ENCODE assay signal across 42 cellular contexts in the genomic region with DNA sequence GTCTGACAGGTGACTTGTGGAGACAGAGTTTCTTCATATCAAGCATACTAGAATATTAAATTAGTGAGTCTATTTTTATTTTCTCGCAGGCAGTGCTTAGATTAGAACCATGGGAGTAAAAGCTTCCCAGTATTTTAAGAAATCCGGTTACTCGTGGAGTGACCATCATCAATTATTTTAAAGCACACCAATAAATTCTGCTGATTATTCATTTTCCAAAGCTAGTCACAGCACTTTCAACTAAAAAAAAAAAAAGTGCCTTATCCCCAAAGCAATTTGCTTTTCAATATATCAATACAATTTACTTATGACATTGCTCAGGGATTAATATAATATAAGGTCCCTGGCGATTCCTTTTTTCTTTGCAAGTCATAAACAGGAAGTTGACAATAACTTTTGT. TPM values are rescaled to one million over a fixed set of nuclear protein-coding genes. Genes with fewer than 3 reads are reported as not detected.
"Had no signal": no experiment of that assay in that cellular context is flagged by ENCODE, and none has a peak within 500 bp of the region (broad histone marks: within the 10 kb centered on the region; RNA-seq: fewer than 3 reads in every experiment).

No MANE protein-coding gene starts in this region.

- H3K9me3 ChIP-seq: adrenal gland, ascending aorta, body of pancreas, breast epithelium had no signal

- H3K36me3 ChIP-seq: adrenal gland, ascending aorta, brain microvascular endothelial cell, breast epithelium, cardiac muscle cell had no signal

- H3K27ac ChIP-seq: adrenal gland, ascending aorta, body of pancreas, brain microvascular endothelial cell, breast epithelium, cardiac muscle cell had no signal

- ATAC-seq: activated naive CD4-positive, alpha-beta T cell treated with anti-CD3 and anti-CD28 coated beads, Interleukin-2, amount 50 U/mL, for 72 hours; activated naive CD8-positive, alpha-beta T cell treated with anti-CD3 and anti-CD28 coated beads, Interleukin-2, amount 50 U/mL, for 24 hours; activated T-cell treated with anti-CD3 and anti-CD28 coated beads, Interleukin-2, amount 50 U/mL, for 4 hours; activated T-cell treated with anti-CD3 and anti-CD28 coated beads, Interleukin-2, amount 50 U/mL, for 72 hours; activated T-helper 17 cell treated with anti-CD3 and anti-CD28 coated beads, Interleukin-2, amount 50 U/mL, for 72 hours; body of pancreas had no signal

- H3K27ac Mint-ChIP-seq: activated naive CD4-positive, alpha-beta T cell treated with anti-CD3 and anti-CD28 coated beads for 36 hours; activated naive CD4-positive, alpha-beta T cell treated with anti-CD3 and anti-CD28 coated beads, Interleukin-2, amount 10 ng/mL, durations not matched to agents 7 days and 5 days; activated naive CD4-positive, alpha-beta T cell treated with anti-CD3 and anti-CD28 coated beads, Interleukin-2, amount 50 U/mL, for 24 hours; activated naive CD4-positive, alpha-beta T cell treated with anti-CD3 and anti-CD28 coated beads, Interleukin-2, amount 50 U/mL, for 72 hours; activated naive CD8-positive, alpha-beta T cell; activated naive CD8-positive, alpha-beta T cell treated with anti-CD3 and anti-CD28 coated beads for 36 hours; activated naive CD8-positive, alpha-beta T cell treated with anti-CD3 and anti-CD28 coated beads, Interleukin-2, amount 10 ng/mL, durations not matched to agents 7 days and 5 days; activated naive CD8-positive, alpha-beta T cell treated with anti-CD3 and anti-CD28 coated beads, Interleukin-2, amount 50 U/mL, for 24 hours; activated T-cell treated with anti-CD3 and anti-CD28 coated beads, Interleukin-2, amount 50 U/mL, for 24 hours; activated T-cell treated with anti-CD3 and anti-CD28 coated beads, Interleukin-2, amount 50 U/mL, for 72 hours; activated T-helper 1 cell treated with anti-CD3 and anti-CD28 coated beads, Interleukin-12 subunit alpha, Interleukin-12 subunit beta, Interleukin-2, Interleukin-4 antibody, amounts not matched to agents 30 ng/mL and 10 ng/mL and 1 ng/mL, durations not matched to agents 14 hours and 24 hours and 36 hours; activated T-helper 17 cell treated with anti-CD3 and anti-CD28 coated beads, Interleukin-2, amount 50 U/mL, for 72 hours; activated T-helper 2 cell treated with anti-CD3 and anti-CD28 coated beads, Interferon-gamma antibody, Interleukin-2, Interleukin-4, amounts not matched to agents 10 μg/mL and 5 μg/mL and 100 μg/mL, durations not matched to agents 14 hours and 24 hours and 36 hours; brain had no signal

- H3K4me3 ChIP-seq: adrenal gland, ascending aorta, body of pancreas, breast epithelium, cardiac muscle cell had no signal

- H3K4me1 ChIP-seq: adrenal gland, ascending aorta, breast epithelium had no signal

- H3K9me3 Mint-ChIP-seq: activated naive CD4-positive, alpha-beta T cell treated with anti-CD3 and anti-CD28 coated beads, Interleukin-2, amount 50 U/mL, for 24 hours; activated naive CD8-positive, alpha-beta T cell treated with anti-CD3 and anti-CD28 coated beads for 36 hours; activated naive CD8-positive, alpha-beta T cell treated with anti-CD3 and anti-CD28 coated beads, Interleukin-2, amount 10 ng/mL, durations not matched to agents 7 days and 5 days; activated T-cell treated with anti-CD3 and anti-CD28 coated beads, Interleukin-2, amount 50 U/mL, for 24 hours; activated T-helper 17 cell treated with anti-CD3 and anti-CD28 coated beads, Interleukin-2, amount 50 U/mL, for 72 hours; activated T-helper 2 cell treated with anti-CD3 and anti-CD28 coated beads, Interferon-gamma antibody, Interleukin-2, Interleukin-4, amounts not matched to agents 10 μg/mL and 5 μg/mL and 100 μg/mL, durations not matched to agents 14 hours and 24 hours and 36 hours; central memory CD8-positive, alpha-beta T cell had no signal

- H3K27me3 ChIP-seq: ascending aorta had no signal

- H3K4me1 Mint-ChIP-seq: activated naive CD8-positive, alpha-beta T cell treated with anti-CD3 and anti-CD28 coated beads, Interleukin-2, amount 50 U/mL, for 24 hours; central memory CD8-positive, alpha-beta T cell had no signal

- DNase-seq: activated effector memory CD4-positive, alpha-beta T cell treated with anti-CD3 and anti-CD28 coated beads, Interleukin-2, amount 50 U/mL, for 16 hours; activated effector memory CD4-positive, alpha-beta T cell treated with Interleukin-2 at 50 U/mL for 16 hours; activated gamma-delta T cell; activated gamma-delta T cell treated with Interleukin-2 at 50 U/mL for 16 hours; activated naive CD4-positive, alpha-beta T cell; activated naive CD4-positive, alpha-beta T cell treated with anti-CD3 and anti-CD28 coated beads for 36 hours; activated naive CD4-positive, alpha-beta T cell treated with anti-CD3 and anti-CD28 coated beads, Interleukin-2, amount 10 ng/mL, durations not matched to agents 7 days and 5 days; activated naive CD4-positive, alpha-beta T cell treated with anti-CD3 and anti-CD28 coated beads, Interleukin-2, amount 50 U/mL, for 16 hours; activated naive CD4-positive, alpha-beta T cell treated with Interleukin-2 at 50 U/mL for 16 hours; activated naive CD8-positive, alpha-beta T cell treated with anti-CD3 and anti-CD28 coated beads for 36 hours; activated naive CD8-positive, alpha-beta T cell treated with anti-CD3 and anti-CD28 coated beads, Interleukin-2, amount 10 ng/mL, durations not matched to agents 7 days and 5 days; activated naive CD8-positive, alpha-beta T cell treated with anti-CD3 and anti-CD28 coated beads, Interleukin-2, amount 50 U/mL, for 24 hours; activated T-cell treated with anti-CD3 and anti-CD28 coated beads, Interleukin-2, amount 50 U/mL, for 24 hours; activated T-cell treated with anti-CD3 and anti-CD28 coated beads, Interleukin-2, amount 50 U/mL, for 4 hours; activated T-cell treated with anti-CD3 and anti-CD28 coated beads, Interleukin-2, amount 50 U/mL, for 48 hours; activated T-cell treated with anti-CD3 and anti-CD28 coated beads, Interleukin-2, amount 50 U/mL, for 72 hours; adrenal gland; amniotic stem cell; amygdala; anterior cingulate cortex; aorta; body of pancreas; brain microvascular endothelial cell; caudate nucleus; central memory CD4-positive, alpha-beta T cell; cerebellar nuclear complex had no signal

- H3K36me3 Mint-ChIP-seq: activated naive CD4-positive, alpha-beta T cell treated with anti-CD3 and anti-CD28 coated beads, Interleukin-2, amount 10 ng/mL, durations not matched to agents 7 days and 5 days; activated naive CD4-positive, alpha-beta T cell treated with anti-CD3 and anti-CD28 coated beads, Interleukin-2, amount 50 U/mL, for 72 hours; activated naive CD8-positive, alpha-beta T cell treated with anti-CD3 and anti-CD28 coated beads for 36 hours; activated naive CD8-positive, alpha-beta T cell treated with anti-CD3 and anti-CD28 coated beads, Interleukin-2, amount 10 ng/mL, durations not matched to agents 7 days and 5 days; brain had no signal

- H3K4me3 Mint-ChIP-seq: activated naive CD4-positive, alpha-beta T cell treated with anti-CD3 and anti-CD28 coated beads for 36 hours; activated naive CD4-positive, alpha-beta T cell treated with anti-CD3 and anti-CD28 coated beads, Interleukin-2, amount 10 ng/mL, durations not matched to agents 7 days and 5 days; activated naive CD4-positive, alpha-beta T cell treated with anti-CD3 and anti-CD28 coated beads, Interleukin-2, amount 50 U/mL, for 24 hours; activated naive CD8-positive, alpha-beta T cell; activated naive CD8-positive, alpha-beta T cell treated with anti-CD3 and anti-CD28 coated beads for 36 hours; activated naive CD8-positive, alpha-beta T cell treated with anti-CD3 and anti-CD28 coated beads, Interleukin-2, amount 10 ng/mL, durations not matched to agents 7 days and 5 days; activated naive CD8-positive, alpha-beta T cell treated with anti-CD3 and anti-CD28 coated beads, Interleukin-2, amount 50 U/mL, for 24 hours; activated T-cell treated with anti-CD3 and anti-CD28 coated beads, Interleukin-2, amount 50 U/mL, for 24 hours; activated T-cell treated with anti-CD3 and anti-CD28 coated beads, Interleukin-2, amount 50 U/mL, for 4 hours; activated T-cell treated with anti-CD3 and anti-CD28 coated beads, Interleukin-2, amount 50 U/mL, for 72 hours; activated T-helper 1 cell treated with anti-CD3 and anti-CD28 coated beads, Interleukin-12 subunit alpha, Interleukin-12 subunit beta, Interleukin-2, Interleukin-4 antibody, amounts not matched to agents 30 ng/mL and 10 ng/mL and 1 ng/mL, durations not matched to agents 14 hours and 24 hours and 36 hours; activated T-helper 17 cell treated with anti-CD3 and anti-CD28 coated beads, Interleukin-2, amount 50 U/mL, for 72 hours; brain; central memory CD8-positive, alpha-beta T cell had no signal

- FAIRE-seq: astrocyte, bronchial epithelial cell had no signal

RNA-seq across cellular contexts. Expression of a gene that starts 26.3 kb away (rescaled TPM):
- total RNA-seq: activated naive CD4-positive, alpha-beta T cell treated with anti-CD3 and anti-CD28 coated beads for 36 hours; activated naive CD8-positive, alpha-beta T cell treated with anti-CD3 and anti-CD28 coated beads, Interleukin-2, amount 10 ng/mL, durations not matched to agents 7 days and 5 days; activated T-cell treated with anti-CD3 and anti-CD28 coated beads, Interleukin-2, amount 50 U/mL, for 4 hours; activated T-helper 1 cell treated with anti-CD3 and anti-CD28 coated beads, Interleukin-12 subunit alpha, Interleukin-12 subunit beta, Interleukin-2, Interleukin-4 antibody, amounts not matched to agents 30 ng/mL and 10 ng/mL and 1 ng/mL, durations not matched to agents 14 hours and 24 hours and 36 hours; activated T-helper 2 cell treated with anti-CD3 and anti-CD28 coated beads, Interferon-gamma antibody, Interleukin-2, Interleukin-4, amounts not matched to agents 10 μg/mL and 5 μg/mL and 100 μg/mL, durations not matched to agents 14 hours and 24 hours and 36 hours; adrenal gland; aorta; ascending aorta; body of pancreas; breast epithelium; bronchial epithelial cell; cardiac muscle cell; cardiac septum; chondrocyte had no signal
- polyA plus RNA-seq: adipose tissue, adrenal gland, aorta, cardiac muscle cell had no signal
